In genomic region chr14:85583311-85583710, GRCh38 we compare ENCODE assay signal across 18 cellular contexts. TPM values are rescaled to one million over a fixed set of nuclear protein-coding genes. Genes with fewer than 3 reads are reported as not detected.
A peak's percentile ranks its signal among the peaks of the same experiment; 100 is the strongest.
DNase-seq lines count a peak whose midpoint lies in the region; ATAC-seq, FAIRE-seq and TF ChIP-seq lines count a peak whose summit lies in the region.
"Had no signal": no experiment of that assay in that cellular context is flagged by ENCODE, and none has a peak within 500 bp of the region (broad histone marks: within the 10 kb centered on the region; RNA-seq: fewer than 3 reads in every experiment).

No MANE protein-coding gene starts in this region.

- H3K27me3 Mint-ChIP-seq in brain (no peaks in the 10 kb centered on the region), mesothelial cell of epicardium (ENCODE audit: low read depth) (no peaks in the 10 kb centered on the region)
- H3K27me3 Mint-ChIP-seq in activated T-cell treated with anti-CD3 and anti-CD28 coated beads, Interleukin-2, amount 50 U/mL, for 72 hours (ENCODE audit: low read depth): peaks cover 4% of the 10 kb centered on the region

- DNase-seq in NCI-H82 (lab: John Stamatoyannopoulos, UW) (peak; percentile 14), NCI-H82 treated with DMSO at 0.1 percent for 48 hours (lab: John Stamatoyannopoulos, UW; ENCODE audit: unreplicated experiment) (no peak), mesothelial cell of epicardium (ENCODE audit: low spot score in 2 of 2, unreplicated experiment in 2 of 2) (no peak), urothelium cell line (ENCODE audit: low spot score) (no peak), left colon (no peak)
- no peak for DNase-seq in activated T-cell treated with anti-CD3 and anti-CD28 coated beads, Interleukin-2, amount 50 U/mL, for 72 hours
- DNase-seq: BE2C, GF-D8, MG63, NCI-H1092, NCI-H146, NCI-H2081, OCI-M1, SHP77 treated with DMSO at 0.1 percent for 48 hours had no signal

- peaks cover 26% of the 10 kb centered on the region for H3K36me3 Mint-ChIP-seq in brain
- peaks cover 13% of the 10 kb centered on the region for H3K36me3 Mint-ChIP-seq in mesothelial cell of epicardium
- no peaks in the 10 kb centered on the region for H3K36me3 Mint-ChIP-seq in activated T-cell treated with anti-CD3 and anti-CD28 coated beads, Interleukin-2, amount 50 U/mL, for 72 hours (ENCODE audit: insufficient read depth in 2 of 2)

- intact Hi-C loops in left colon (cut with DNase I, micrococcal nuclease): no loop called here

- H3K4me3 Mint-ChIP-seq in brain (peak overlapping the region in 2 of 5 experiments; percentile 33 to 61), mesothelial cell of epicardium (no peak overlapping the region)
- H3K4me3 Mint-ChIP-seq in activated T-cell treated with anti-CD3 and anti-CD28 coated beads, Interleukin-2, amount 50 U/mL, for 72 hours: no peak overlapping the region

- no peak for TF ChIP-seq CTCF in brain (conservative IDR thresholded peaks at IDR 0.05)
- no peak for TF ChIP-seq CTCF in mesothelial cell of epicardium (IDR thresholded peaks at IDR 0.05; ENCODE audit: unreplicated experiment)

- peak overlapping the region in 3 of 5 experiments; percentile 11 to 66 (median 26) for H3K27ac Mint-ChIP-seq in brain
- peak overlapping the region; percentile 17 for H3K27ac Mint-ChIP-seq in mesothelial cell of epicardium
- H3K27ac Mint-ChIP-seq in activated T-cell treated with anti-CD3 and anti-CD28 coated beads, Interleukin-2, amount 50 U/mL, for 72 hours: no peak overlapping the region

- H3K4me1 Mint-ChIP-seq in brain: peaks cover 82% of the 10 kb centered on the region
- H3K4me1 Mint-ChIP-seq in mesothelial cell of epicardium: peaks cover 41% of the 10 kb centered on the region
- H3K4me1 Mint-ChIP-seq in activated T-cell treated with anti-CD3 and anti-CD28 coated beads, Interleukin-2, amount 50 U/mL, for 72 hours (ENCODE audit: low read depth): peaks cover 4% of the 10 kb centered on the region

- H3K9me3 Mint-ChIP-seq in brain (peaks cover 0 to 11% (median 3%) of the 10 kb centered on the region in 5 experiments), mesothelial cell of epicardium (peaks cover 5% of the 10 kb centered on the region)
- H3K9me3 Mint-ChIP-seq in activated T-cell treated with anti-CD3 and anti-CD28 coated beads, Interleukin-2, amount 50 U/mL, for 72 hours: no peaks in the 10 kb centered on the region

- ATAC-seq in GM18519 (IDR thresholded peaks at IDR 0.05; ENCODE audit: low FRiP score, unreplicated experiment): no peak
- no peak for ATAC-seq in left colon
- ATAC-seq in activated T-cell treated with anti-CD3 and anti-CD28 coated beads, Interleukin-2, amount 50 U/mL, for 72 hours (replicated peaks in 1 of 2): no peak
- ATAC-seq: HepG2 had no signal

- FAIRE-seq in urothelium cell line (lab: Jason Lieb, UNC): no peak
- FAIRE-seq: GM12891, HepG2 had no signal

RNA-seq across cellular contexts. Expression of gene FLRT2, which starts 53.4 kb away (rescaled TPM):
- 3.9 TPM for polyA plus RNA-seq in brain (ENCODE audit: insufficient read depth, low read depth, low replicate concordance)
- total RNA-seq in mesothelial cell of epicardium (143 to 150 TPM (median 148 TPM) in 3 replicates), left colon (1 to 10 TPM; 2.5 to 7.5 TPM)
- total RNA-seq in activated T-cell treated with anti-CD3 and anti-CD28 coated beads, Interleukin-2, amount 50 U/mL, for 72 hours: not detected
- total RNA-seq: HepG2 had no signal
- polyA plus RNA-seq: HepG2 had no signal

Comparison
In these comparisons a context has a peak if more than half of its experiments do, and no peak if none do; other contexts are left out.
1. RNA of gene FLRT2, which starts 53.4 kb away (total RNA-seq): 143 to 150 TPM in mesothelial cell of epicardium; 2.5 to 7.5 TPM in left colon and not detected in activated T-cell treated with anti-CD3 and anti-CD28 coated beads, Interleukin-2, amount 50 U/mL, for 72 hours; every median in the first group is over 10 times any median in the second.